ENCODE assay signal across 1 cellular context in the genomic region with DNA sequence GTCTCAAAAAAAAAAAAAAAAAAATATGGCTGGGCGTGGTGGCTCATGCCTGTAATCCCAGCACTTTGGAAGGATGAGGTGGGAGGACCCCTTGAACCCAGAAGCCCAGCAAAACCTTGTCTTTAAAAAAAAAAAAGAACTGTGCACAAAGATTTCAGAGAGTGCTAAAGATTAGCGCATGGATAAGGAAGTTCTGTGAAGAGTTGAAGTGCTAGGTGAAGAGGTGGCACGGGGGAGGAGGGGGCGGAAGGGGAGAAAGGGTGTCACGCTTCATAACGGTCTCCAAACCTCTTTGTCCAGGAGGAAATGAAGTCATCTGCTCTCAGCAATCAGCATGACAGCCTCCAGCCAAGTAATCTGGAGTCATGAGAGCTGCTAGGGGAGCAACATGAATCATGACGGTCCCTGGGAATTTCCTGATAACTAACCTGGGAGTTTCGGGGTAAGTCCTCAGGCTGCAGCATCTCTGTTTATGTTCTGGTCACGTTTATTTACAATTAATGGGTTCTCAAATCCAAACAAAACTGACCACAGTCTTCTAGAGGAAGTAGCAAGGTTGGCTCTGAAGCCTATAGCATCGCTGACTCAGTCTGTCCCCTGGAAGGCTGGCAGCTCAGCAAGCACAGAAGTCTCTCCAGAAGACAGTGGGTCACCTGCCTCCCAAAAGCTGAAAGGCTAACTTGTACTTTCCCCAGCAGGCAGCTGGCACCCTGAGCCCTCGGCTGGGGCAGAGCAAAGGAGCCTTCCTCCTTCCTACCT.
TF ChIP-seq lines count a peak whose summit lies in the region.

No MANE protein-coding gene starts in this region.

TF ChIP-seq in K562, 482 proteins besides CTCF, POLR2A, EP300 and RAD21 (continued from another document and continues in another):
- TF ChIP-seq, protein P1, sequence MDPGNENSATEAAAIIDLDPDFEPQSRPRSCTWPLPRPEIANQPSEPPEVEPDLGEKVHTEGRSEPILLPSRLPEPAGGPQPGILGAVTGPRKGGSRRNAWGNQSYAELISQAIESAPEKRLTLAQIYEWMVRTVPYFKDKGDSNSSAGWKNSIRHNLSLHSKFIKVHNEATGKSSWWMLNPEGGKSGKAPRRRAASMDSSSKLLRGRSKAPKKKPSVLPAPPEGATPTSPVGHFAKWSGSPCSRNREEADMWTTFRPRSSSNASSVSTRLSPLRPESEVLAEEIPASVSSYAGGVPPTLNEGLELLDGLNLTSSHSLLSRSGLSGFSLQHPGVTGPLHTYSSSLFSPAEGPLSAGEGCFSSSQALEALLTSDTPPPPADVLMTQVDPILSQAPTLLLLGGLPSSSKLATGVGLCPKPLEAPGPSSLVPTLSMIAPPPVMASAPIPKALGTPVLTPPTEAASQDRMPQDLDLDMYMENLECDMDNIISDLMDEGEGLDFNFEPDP (CRISPR knock-in tag; IDR thresholded peaks at IDR 0.05): no peak
- TF ChIP-seq PHB2 (IDR thresholded peaks at IDR 0.05; ENCODE audit: low read depth): no peak
- TF ChIP-seq NFE2L1 (tag; IDR thresholded peaks at IDR 0.05; ENCODE audit: borderline replicate concordance, low read depth): no peak
- TF ChIP-seq ZNF639 (CRISPR knock-in tag; conservative IDR thresholded peaks at IDR 0.05 in 1 of 2, IDR thresholded peaks at IDR 0.05 in 1 of 2): peak in 1 of 2 experiments; percentile 65; a peak in 1 of 4 replicates
- TF ChIP-seq, protein P2, sequence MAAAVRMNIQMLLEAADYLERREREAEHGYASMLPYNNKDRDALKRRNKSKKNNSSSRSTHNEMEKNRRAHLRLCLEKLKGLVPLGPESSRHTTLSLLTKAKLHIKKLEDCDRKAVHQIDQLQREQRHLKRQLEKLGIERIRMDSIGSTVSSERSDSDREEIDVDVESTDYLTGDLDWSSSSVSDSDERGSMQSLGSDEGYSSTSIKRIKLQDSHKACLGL (CRISPR knock-in tag; IDR thresholded peaks at IDR 0.05; ENCODE audit: borderline replicate concordance, poor library complexity, severe bottlenecking): no peak
- no peak for TF ChIP-seq FOXA3 (CRISPR knock-in tag; conservative IDR thresholded peaks at IDR 0.05 in 1 of 2, IDR thresholded peaks at IDR 0.05 in 1 of 2)
- TF ChIP-seq ARID4B (CRISPR knock-in tag; IDR thresholded peaks at IDR 0.05): no peak
- no peak for TF ChIP-seq ZNF561 (CRISPR knock-in tag; conservative IDR thresholded peaks at IDR 0.05)
- TF ChIP-seq, protein P3, sequence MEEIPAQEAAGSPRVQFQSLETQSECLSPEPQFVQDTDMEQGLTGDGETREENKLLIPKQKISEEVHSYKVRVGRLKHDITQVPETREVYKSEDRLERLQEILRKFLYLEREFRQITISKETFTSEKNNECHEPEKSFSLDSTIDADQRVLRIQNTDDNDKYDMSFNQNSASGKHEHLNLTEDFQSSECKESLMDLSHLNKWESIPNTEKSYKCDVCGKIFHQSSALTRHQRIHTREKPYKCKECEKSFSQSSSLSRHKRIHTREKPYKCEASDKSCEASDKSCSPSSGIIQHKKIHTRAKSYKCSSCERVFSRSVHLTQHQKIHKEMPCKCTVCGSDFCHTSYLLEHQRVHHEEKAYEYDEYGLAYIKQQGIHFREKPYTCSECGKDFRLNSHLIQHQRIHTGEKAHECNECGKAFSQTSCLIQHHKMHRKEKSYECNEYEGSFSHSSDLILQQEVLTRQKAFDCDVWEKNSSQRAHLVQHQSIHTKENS (CRISPR knock-in tag; IDR thresholded peaks at IDR 0.05): no peak
- TF ChIP-seq NR2C2 (CRISPR knock-in tag; IDR thresholded peaks at IDR 0.05): no peak
- TF ChIP-seq NR2C2 (tag; IDR thresholded peaks at IDR 0.05): peak; percentile 63
- no peak for TF ChIP-seq ZNF551 (CRISPR knock-in tag; IDR thresholded peaks at IDR 0.05)
- no peak for TF ChIP-seq TRIM25 (IDR thresholded peaks at IDR 0.05; ENCODE audit: borderline replicate concordance)
- TF ChIP-seq ARID2 (IDR thresholded peaks at IDR 0.05): no peak
- TF ChIP-seq ZNF444 (CRISPR knock-in tag; IDR thresholded peaks at IDR 0.05): no peak
- TF ChIP-seq COPS2 (conservative IDR thresholded peaks at IDR 0.05): no peak
- no peak for TF ChIP-seq HNRNPK (IDR thresholded peaks at IDR 0.05; ENCODE audit: low read depth, low read length, poor library complexity, severe bottlenecking)
- no peak for TF ChIP-seq ZZZ3 (IDR thresholded peaks at IDR 0.05)
- no peak for TF ChIP-seq ZNF668 (CRISPR knock-in tag; IDR thresholded peaks at IDR 0.05)
- TF ChIP-seq KDM4B (IDR thresholded peaks at IDR 0.05; ENCODE audit: borderline replicate concordance in 2 of 2, low read depth in 1 of 2): no peak
- no peak for TF ChIP-seq NCOA4 (IDR thresholded peaks at IDR 0.05; ENCODE audit: partially characterized antibody)
- no peak for TF ChIP-seq FOS (IDR thresholded peaks at IDR 0.05; ENCODE audit: extremely low read depth, insufficient read length)
- TF ChIP-seq NFATC3 (IDR thresholded peaks at IDR 0.05): no peak
- TF ChIP-seq THRA (IDR thresholded peaks at IDR 0.05): no peak
- no peak for TF ChIP-seq MIER1 (IDR thresholded peaks at IDR 0.05; ENCODE audit: low read depth)
- TF ChIP-seq NCOA6 (IDR thresholded peaks at IDR 0.05): no peak
- TF ChIP-seq, protein P4, sequence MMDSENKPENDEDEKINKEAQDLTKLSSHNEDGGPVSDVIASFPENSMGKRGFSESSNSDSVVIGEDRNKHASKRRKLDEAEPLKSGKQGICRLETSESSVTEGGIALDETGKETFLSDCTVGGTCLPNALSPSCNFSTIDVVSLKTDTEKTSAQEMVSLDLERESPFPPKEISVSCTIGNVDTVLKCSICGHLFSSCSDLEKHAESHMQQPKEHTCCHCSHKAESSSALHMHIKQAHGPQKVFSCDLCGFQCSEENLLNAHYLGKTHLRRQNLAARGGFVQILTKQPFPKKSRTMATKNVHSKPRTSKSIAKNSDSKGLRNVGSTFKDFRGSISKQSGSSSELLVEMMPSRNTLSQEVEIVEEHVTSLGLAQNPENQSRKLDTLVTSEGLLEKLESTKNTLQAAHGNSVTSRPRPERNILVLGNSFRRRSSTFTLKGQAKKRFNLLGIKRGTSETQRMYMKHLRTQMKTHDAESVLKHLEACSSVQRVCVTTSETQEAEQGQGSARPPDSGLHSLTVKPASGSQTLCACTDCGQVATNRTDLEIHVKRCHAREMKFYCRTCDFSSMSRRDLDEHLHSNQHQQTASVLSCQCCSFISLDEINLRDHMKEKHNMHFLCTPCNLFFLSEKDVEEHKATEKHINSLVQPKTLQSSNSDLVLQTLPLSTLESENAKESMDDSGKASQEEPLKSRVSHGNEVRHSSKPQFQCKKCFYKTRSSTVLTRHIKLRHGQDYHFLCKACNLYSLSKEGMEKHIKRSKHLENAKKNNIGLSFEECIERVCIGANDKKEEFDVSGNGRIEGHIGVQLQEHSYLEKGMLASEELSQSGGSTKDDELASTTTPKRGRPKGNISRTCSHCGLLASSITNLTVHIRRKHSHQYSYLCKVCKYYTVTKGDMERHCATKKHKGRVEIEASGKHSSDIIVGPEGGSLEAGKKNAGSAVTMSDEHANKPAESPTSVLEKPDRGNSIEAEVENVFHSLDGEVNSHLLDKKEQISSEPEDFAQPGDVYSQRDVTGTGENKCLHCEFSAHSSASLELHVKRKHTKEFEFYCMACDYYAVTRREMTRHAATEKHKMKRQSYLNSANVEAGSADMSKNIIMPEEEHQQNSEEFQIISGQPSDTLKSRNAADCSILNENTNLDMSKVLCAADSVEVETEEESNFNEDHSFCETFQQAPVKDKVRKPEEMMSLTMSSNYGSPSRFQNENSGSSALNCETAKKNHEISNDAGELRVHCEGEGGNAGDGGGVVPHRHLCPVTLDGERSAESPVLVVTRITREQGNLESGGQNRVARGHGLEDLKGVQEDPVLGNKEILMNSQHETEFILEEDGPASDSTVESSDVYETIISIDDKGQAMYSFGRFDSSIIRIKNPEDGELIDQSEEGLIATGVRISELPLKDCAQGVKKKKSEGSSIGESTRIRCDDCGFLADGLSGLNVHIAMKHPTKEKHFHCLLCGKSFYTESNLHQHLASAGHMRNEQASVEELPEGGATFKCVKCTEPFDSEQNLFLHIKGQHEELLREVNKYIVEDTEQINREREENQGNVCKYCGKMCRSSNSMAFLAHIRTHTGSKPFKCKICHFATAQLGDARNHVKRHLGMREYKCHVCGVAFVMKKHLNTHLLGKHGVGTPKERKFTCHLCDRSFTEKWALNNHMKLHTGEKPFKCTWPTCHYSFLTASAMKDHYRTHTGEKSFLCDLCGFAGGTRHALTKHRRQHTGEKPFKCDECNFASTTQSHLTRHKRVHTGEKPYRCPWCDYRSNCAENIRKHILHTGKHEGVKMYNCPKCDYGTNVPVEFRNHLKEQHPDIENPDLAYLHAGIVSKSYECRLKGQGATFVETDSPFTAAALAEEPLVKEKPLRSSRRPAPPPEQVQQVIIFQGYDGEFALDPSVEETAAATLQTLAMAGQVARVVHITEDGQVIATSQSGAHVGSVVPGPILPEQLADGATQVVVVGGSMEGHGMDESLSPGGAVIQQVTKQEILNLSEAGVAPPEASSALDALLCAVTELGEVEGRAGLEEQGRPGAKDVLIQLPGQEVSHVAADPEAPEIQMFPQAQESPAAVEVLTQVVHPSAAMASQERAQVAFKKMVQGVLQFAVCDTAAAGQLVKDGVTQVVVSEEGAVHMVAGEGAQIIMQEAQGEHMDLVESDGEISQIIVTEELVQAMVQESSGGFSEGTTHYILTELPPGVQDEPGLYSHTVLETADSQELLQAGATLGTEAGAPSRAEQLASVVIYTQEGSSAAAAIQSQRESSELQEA (IDR thresholded peaks at IDR 0.05; ENCODE audit: low read depth): no peak
- TF ChIP-seq HCFC1 (IDR thresholded peaks at IDR 0.05; ENCODE audit: low read depth, low read length): no peak
- peak; percentile 63 for TF ChIP-seq FOXM1 (IDR thresholded peaks at IDR 0.05; ENCODE audit: low read depth)
- no peak for TF ChIP-seq FOXM1 (CRISPR knock-in tag; IDR thresholded peaks at IDR 0.05; ENCODE audit: low read depth)
- TF ChIP-seq FOXJ2 (tag; IDR thresholded peaks at IDR 0.05): no peak
- TF ChIP-seq HIVEP1 (CRISPR knock-in tag; IDR thresholded peaks at IDR 0.05): no peak
- no peak for TF ChIP-seq SRSF1 (IDR thresholded peaks at IDR 0.05; ENCODE audit: low read depth, low read length)
- TF ChIP-seq TFAP4 (CRISPR knock-in tag; IDR thresholded peaks at IDR 0.05; ENCODE audit: borderline replicate concordance): no peak
- TF ChIP-seq ZKSCAN3 (CRISPR knock-in tag; IDR thresholded peaks at IDR 0.05): no peak
- TF ChIP-seq SMARCA4 (IDR thresholded peaks at IDR 0.05): peak; percentile 87
